ENCODE assay signal across 11 cellular contexts in genomic region chr14:60815371-60815770, GRCh38.
DNase-seq lines count a peak whose midpoint lies in the region; ATAC-seq and TF ChIP-seq lines count a peak whose summit lies in the region.
"Had no signal": no experiment of that assay in that cellular context is flagged by ENCODE, and none has a peak within 500 bp of the region (broad histone marks: within the 10 kb centered on the region; RNA-seq: fewer than 3 reads in every experiment).

No MANE protein-coding gene starts in this region.

- no peak overlapping the region for H3K4me2 ChIP-seq in osteoblast (ENCODE audit: insufficient read depth, low read length)

- TF ChIP-seq CTCF in kidney epithelial cell (IDR thresholded peaks at IDR 0.05; ENCODE audit: insufficient read depth, low read length, poor library complexity, severe bottlenecking) (no peak), endodermal cell (conservative IDR thresholded peaks at IDR 0.05) (no peak), osteoblast (IDR thresholded peaks at IDR 0.05; ENCODE audit: extremely low read depth, low read depth, low read length) (no peak)
- TF ChIP-seq CTCF in activated CD8-positive, alpha-beta T cell treated with anti-CD3 and anti-CD28 coated beads for 36 hours (IDR thresholded peaks at IDR 0.05): no peak

- intact Hi-C loops in activated CD8-positive, alpha-beta T cell treated with anti-CD3 and anti-CD28 coated beads for 36 hours (cut with micrococcal nuclease): no loop called here

- CTCF ChIA-PET in activated CD8-positive, alpha-beta T cell treated with anti-CD3 and anti-CD28 coated beads for 36 hours (lab: Charles Lee): no interaction called here

- H3K4me1 Mint-ChIP-seq in endodermal cell: no peaks in the 10 kb centered on the region
- no peaks in the 10 kb centered on the region for H3K4me1 Mint-ChIP-seq in activated CD8-positive, alpha-beta T cell treated with anti-CD3 and anti-CD28 coated beads for 36 hours (ENCODE audit: low read depth)

- no peak overlapping the region for H3K27ac ChIP-seq in endodermal cell (ENCODE audit: low read depth, low read length)
- H3K27ac ChIP-seq in osteoblast (ENCODE audit: low read depth, low read length): no peak overlapping the region
- no peak overlapping the region for H3K27ac ChIP-seq in effector memory CD4-positive, alpha-beta T cell (ENCODE audit: insufficient read depth, low read length, poor library complexity, severe bottlenecking)
- H3K27ac ChIP-seq: right lobe of liver had no signal

- POLR2A ChIA-PET in activated CD8-positive, alpha-beta T cell treated with anti-CD3 and anti-CD28 coated beads for 36 hours (lab: Charles Lee): no interaction called here

- H3K27me3 ChIP-seq in kidney epithelial cell (ENCODE audit: control insufficient read depth, insufficient read depth, low read length) (no peaks in the 10 kb centered on the region), endodermal cell (ENCODE audit: control insufficient read depth, insufficient read depth, low read length, poor library complexity, severe bottlenecking) (no peaks in the 10 kb centered on the region), osteoblast (ENCODE audit: insufficient read depth, low read length) (no peaks in the 10 kb centered on the region)
- H3K27me3 ChIP-seq in effector memory CD4-positive, alpha-beta T cell (replicated peaks; ENCODE audit: control insufficient read depth, insufficient read depth, low read length, poor library complexity, severe bottlenecking): no peaks in the 10 kb centered on the region
- H3K27me3 ChIP-seq: right lobe of liver had no signal

- no peaks in the 10 kb centered on the region for H3K9me3 Mint-ChIP-seq in endodermal cell
- H3K9me3 Mint-ChIP-seq in activated CD8-positive, alpha-beta T cell treated with anti-CD3 and anti-CD28 coated beads for 36 hours: no peaks in the 10 kb centered on the region

- no peaks in the 10 kb centered on the region for H4K20me1 ChIP-seq in osteoblast (ENCODE audit: insufficient read depth, low read length)

- H3K36me3 Mint-ChIP-seq in endodermal cell (ENCODE audit: low read depth): peaks cover 18% of the 10 kb centered on the region
- peaks cover 24% of the 10 kb centered on the region for H3K36me3 Mint-ChIP-seq in activated CD8-positive, alpha-beta T cell treated with anti-CD3 and anti-CD28 coated beads for 36 hours (ENCODE audit: low read depth)

- no peak overlapping the region for H3K27ac Mint-ChIP-seq in endodermal cell
- no peak overlapping the region for H3K27ac Mint-ChIP-seq in activated CD8-positive, alpha-beta T cell treated with anti-CD3 and anti-CD28 coated beads for 36 hours

- H3K9me3 ChIP-seq in endodermal cell (ENCODE audit: control insufficient read depth, low read length): no peaks in the 10 kb centered on the region
- H3K9me3 ChIP-seq in osteoblast (ENCODE audit: low read depth, low read length): no peaks in the 10 kb centered on the region
- H3K9me3 ChIP-seq in effector memory CD4-positive, alpha-beta T cell (ENCODE audit: control insufficient read depth, low read length): no peaks in the 10 kb centered on the region
- H3K9me3 ChIP-seq: right lobe of liver had no signal

- H3K4me3 ChIP-seq in kidney epithelial cell (ENCODE audit: low read depth, low read length) (no peak overlapping the region), endodermal cell (ENCODE audit: low read length) (no peak overlapping the region), osteoblast (ENCODE audit: insufficient read depth, low read length) (no peak overlapping the region)
- H3K4me3 ChIP-seq in effector memory CD4-positive, alpha-beta T cell (ENCODE audit: insufficient read depth, low read depth, low read length, poor library complexity, severe bottlenecking): no peak overlapping the region
- H3K4me3 ChIP-seq: right lobe of liver had no signal

- H3K36me3 ChIP-seq in kidney epithelial cell (ENCODE audit: control insufficient read depth, insufficient read depth, low read length) (no peaks in the 10 kb centered on the region), endodermal cell (ENCODE audit: control insufficient read depth, insufficient read depth, low read length) (peaks cover 18% of the 10 kb centered on the region), osteoblast (ENCODE audit: insufficient read depth, low read length) (peaks cover 14% of the 10 kb centered on the region)
- peaks cover 8% of the 10 kb centered on the region for H3K36me3 ChIP-seq in effector memory CD4-positive, alpha-beta T cell (ENCODE audit: control insufficient read depth, insufficient read depth, low read length)

- no peaks in the 10 kb centered on the region for H3K27me3 Mint-ChIP-seq in endodermal cell (ENCODE audit: insufficient read depth)
- H3K27me3 Mint-ChIP-seq in activated CD8-positive, alpha-beta T cell treated with anti-CD3 and anti-CD28 coated beads for 36 hours: no peaks in the 10 kb centered on the region

- WGBS in endodermal cell (ENCODE audit: insufficient coverage in 1 of 2, insufficient read length in 1 of 2), 2 experiments: 94 to 97% methylated on average over 4 of the region's 4 CpGs

- no peak overlapping the region for H3K4me3 Mint-ChIP-seq in endodermal cell
- H3K4me3 Mint-ChIP-seq in activated CD8-positive, alpha-beta T cell treated with anti-CD3 and anti-CD28 coated beads for 36 hours: no peak overlapping the region

- H2AFZ ChIP-seq in osteoblast (ENCODE audit: low read length): no peak overlapping the region

- H3K79me2 ChIP-seq in osteoblast (ENCODE audit: insufficient read depth, low read length): no peaks in the 10 kb centered on the region

- ATAC-seq in GM18870 (IDR thresholded peaks at IDR 0.05; ENCODE audit: unreplicated experiment) (peak; percentile 95), GM21786 (IDR thresholded peaks at IDR 0.05; ENCODE audit: unreplicated experiment) (peak; percentile 96), HG03520 (IDR thresholded peaks at IDR 0.05; ENCODE audit: unreplicated experiment) (peak; percentile 75)
- ATAC-seq in activated CD8-positive, alpha-beta T cell treated with anti-CD3 and anti-CD28 coated beads for 36 hours: no peak

- DNase-seq in kidney epithelial cell (ENCODE audit: low read depth) (peak; percentile 5), endodermal cell (no peak), osteoblast (ENCODE audit: insufficient read length, low spot score, missing footprints) (no peak)
- DNase-seq in effector memory CD4-positive, alpha-beta T cell: no peak
- no peak for DNase-seq in activated CD8-positive, alpha-beta T cell treated with anti-CD3 and anti-CD28 coated beads for 36 hours
- DNase-seq: activated CD4-positive, alpha-beta T cell treated with anti-CD3 and anti-CD28 coated beads, Interleukin-2, amount 50 U/mL, for 48 hours; OCI-M1; right lobe of liver had no signal

- no peak overlapping the region for H3K9ac ChIP-seq in endodermal cell (ENCODE audit: extremely low read depth, low read length, poor library complexity, severe bottlenecking)

- H3K4me1 ChIP-seq in endodermal cell (ENCODE audit: control insufficient read depth, insufficient read depth, low read length): no peaks in the 10 kb centered on the region
- no peaks in the 10 kb centered on the region for H3K4me1 ChIP-seq in osteoblast (ENCODE audit: insufficient read depth, low read length)
- no peaks in the 10 kb centered on the region for H3K4me1 ChIP-seq in effector memory CD4-positive, alpha-beta T cell (ENCODE audit: control insufficient read depth, insufficient read depth, low read length, poor library complexity, severe bottlenecking)
